ENCODE assay signal across 23 cellular contexts in the genomic region with DNA sequence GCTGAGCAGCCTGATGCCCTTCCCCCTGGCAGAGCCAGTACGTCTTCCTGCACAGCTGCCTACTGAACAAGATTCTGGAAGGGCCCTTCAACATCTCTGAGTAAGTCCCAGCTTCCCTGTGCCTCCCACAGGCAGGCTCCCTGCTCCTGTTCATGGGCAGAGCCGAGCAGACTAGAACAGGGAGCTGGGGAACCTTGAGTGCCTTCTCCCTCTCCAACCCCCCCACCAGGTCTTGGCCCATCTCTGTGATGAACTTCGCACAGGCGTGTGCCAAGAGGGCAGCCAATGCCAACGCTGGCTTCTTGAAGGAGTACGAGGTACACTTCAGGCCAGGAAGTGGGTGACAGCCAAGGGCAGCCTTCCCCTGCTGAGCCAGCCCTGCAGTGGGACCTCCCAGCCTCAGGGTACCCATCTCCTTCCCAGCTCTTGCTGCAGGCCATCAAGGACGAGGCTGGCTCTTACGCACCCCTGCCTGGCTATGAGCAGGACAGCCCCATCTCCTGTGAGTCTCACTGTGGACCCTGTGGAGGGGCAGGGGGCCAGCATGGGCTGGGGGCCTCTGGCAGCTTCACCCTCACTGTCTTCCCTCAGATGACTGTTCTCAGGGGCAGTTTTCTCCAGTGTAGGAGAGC. TPM values are rescaled to one million over a fixed set of nuclear protein-coding genes. Genes with fewer than 3 reads are reported as not detected.
DNase-seq lines count a peak whose midpoint lies in the region; ATAC-seq and TF ChIP-seq lines count a peak whose summit lies in the region.
"Had no signal": no experiment of that assay in that cellular context is flagged by ENCODE, and none has a peak within 500 bp of the region (broad histone marks: within the 10 kb centered on the region; RNA-seq: fewer than 3 reads in every experiment).

No MANE protein-coding gene starts in this region.

- H3K27ac ChIP-seq in lower lobe of right lung (no peak overlapping the region), upper lobe of right lung (no peak overlapping the region)
- H3K27ac ChIP-seq: 22Rv1; BLaER1 treated with 17β-estradiol and CSF1 and Interleukin-3, amounts not matched to agents 10 nM and 100 nM had no signal

- no peak overlapping the region for H3K4me3 Mint-ChIP-seq in activated naive CD8-positive, alpha-beta T cell treated with anti-CD3 and anti-CD28 coated beads, Interleukin-2, amount 10 ng/mL, durations not matched to agents 7 days and 5 days
- H3K4me3 Mint-ChIP-seq in activated naive CD8-positive, alpha-beta T cell treated with anti-CD3 and anti-CD28 coated beads for 36 hours, result no peak overlapping the region
- H3K4me3 Mint-ChIP-seq: GM23338 had no signal

- peaks cover 5% of the 10 kb centered on the region for H3K27me3 Mint-ChIP-seq in activated naive CD8-positive, alpha-beta T cell treated with anti-CD3 and anti-CD28 coated beads, Interleukin-2, amount 10 ng/mL, durations not matched to agents 7 days and 5 days
- H3K27me3 Mint-ChIP-seq in activated naive CD8-positive, alpha-beta T cell treated with anti-CD3 and anti-CD28 coated beads for 36 hours, result peaks cover 4% of the 10 kb centered on the region

- H3K4me1 ChIP-seq in lower lobe of right lung (peaks cover 4% of the 10 kb centered on the region), upper lobe of right lung (no peaks in the 10 kb centered on the region)

- TF ChIP-seq CTCF in lower lobe of right lung (IDR thresholded peaks at IDR 0.05), result no peak
- no peak for TF ChIP-seq CTCF in upper lobe of right lung (IDR thresholded peaks at IDR 0.05)

- DNase-seq in activated naive CD8-positive, alpha-beta T cell treated with anti-CD3 and anti-CD28 coated beads, Interleukin-2, amount 10 ng/mL, durations not matched to agents 7 days and 5 days, result no peak
- no peak for DNase-seq in activated naive CD8-positive, alpha-beta T cell treated with anti-CD3 and anti-CD28 coated beads for 36 hours
- DNase-seq in lower lobe of right lung (peak; percentile 78), putamen (ENCODE audit: low spot score) (peak; percentile 22), upper lobe of right lung (peak; percentile 88), KG1 (lab: John Stamatoyannopoulos, UW) (no peak), NCI-H1048 (lab: John Stamatoyannopoulos, UW) (no peak), NCI-H1417 (lab: John Stamatoyannopoulos, UW) (no peak)
- DNase-seq: ACHN; CD4-positive, alpha-beta memory T cell; MG63; NCI-H1436; NCI-H187 treated with DMSO at 0.1 percent for 48 hours; NCI-H2107; NCI-H446 treated with DMSO at 0.1 percent for 48 hours; NCI-H526 treated with DMSO at 0.1 percent for 48 hours; OCI-M1; Right ventricle myocardium superior had no signal

- no peaks in the 10 kb centered on the region for H3K9me3 Mint-ChIP-seq in activated naive CD8-positive, alpha-beta T cell treated with anti-CD3 and anti-CD28 coated beads, Interleukin-2, amount 10 ng/mL, durations not matched to agents 7 days and 5 days
- no peaks in the 10 kb centered on the region for H3K9me3 Mint-ChIP-seq in activated naive CD8-positive, alpha-beta T cell treated with anti-CD3 and anti-CD28 coated beads for 36 hours
- H3K9me3 Mint-ChIP-seq: CD4-positive, alpha-beta memory T cell; GM23338 had no signal

- peaks cover 4% of the 10 kb centered on the region for H3K27me3 ChIP-seq in lower lobe of right lung (ENCODE audit: low read depth)
- no peaks in the 10 kb centered on the region for H3K27me3 ChIP-seq in upper lobe of right lung
- H3K27me3 ChIP-seq: BLaER1 treated with 17β-estradiol and CSF1 and Interleukin-3, amounts not matched to agents 10 nM and 100 nM; MG63 had no signal

- intact Hi-C loops in lower lobe of right lung (cut with DNase I), result no loop called here
- intact Hi-C loops in upper lobe of right lung (cut with DNase I), result loop anchor here (5.0 kb wide), 1 partner anchor 130 kb away; no protein-coding TSS in a partner anchor

- peaks cover 13% of the 10 kb centered on the region for H3K4me1 Mint-ChIP-seq in activated naive CD8-positive, alpha-beta T cell treated with anti-CD3 and anti-CD28 coated beads, Interleukin-2, amount 10 ng/mL, durations not matched to agents 7 days and 5 days
- H3K4me1 Mint-ChIP-seq in activated naive CD8-positive, alpha-beta T cell treated with anti-CD3 and anti-CD28 coated beads for 36 hours, result peaks cover 10% of the 10 kb centered on the region

- H3K27ac Mint-ChIP-seq in activated naive CD8-positive, alpha-beta T cell treated with anti-CD3 and anti-CD28 coated beads, Interleukin-2, amount 10 ng/mL, durations not matched to agents 7 days and 5 days, result peak overlapping the region; percentile 21
- no peak overlapping the region for H3K27ac Mint-ChIP-seq in activated naive CD8-positive, alpha-beta T cell treated with anti-CD3 and anti-CD28 coated beads for 36 hours
- H3K27ac Mint-ChIP-seq: GM23338 had no signal

- H3K4me3 ChIP-seq in lower lobe of right lung (no peak overlapping the region), upper lobe of right lung (no peak overlapping the region)
- H3K4me3 ChIP-seq: BLaER1 treated with 17β-estradiol and CSF1 and Interleukin-3, amounts not matched to agents 10 nM and 100 nM; GM23338; MG63 had no signal

- no peak for ATAC-seq in activated naive CD8-positive, alpha-beta T cell treated with anti-CD3 and anti-CD28 coated beads, Interleukin-2, amount 10 ng/mL, durations not matched to agents 7 days and 5 days (ENCODE audit: low read depth)
- ATAC-seq in lower lobe of right lung, result peak; percentile 56 to 77
- ATAC-seq in upper lobe of right lung, result peak; percentile 73
- ATAC-seq: GM23338 had no signal

- H3K36me3 Mint-ChIP-seq in activated naive CD8-positive, alpha-beta T cell treated with anti-CD3 and anti-CD28 coated beads, Interleukin-2, amount 10 ng/mL, durations not matched to agents 7 days and 5 days, result no peaks in the 10 kb centered on the region
- H3K36me3 Mint-ChIP-seq in activated naive CD8-positive, alpha-beta T cell treated with anti-CD3 and anti-CD28 coated beads for 36 hours, result no peaks in the 10 kb centered on the region
- H3K36me3 Mint-ChIP-seq: CD4-positive, alpha-beta memory T cell had no signal

- no peaks in the 10 kb centered on the region for H3K9me3 ChIP-seq in lower lobe of right lung
- no peaks in the 10 kb centered on the region for H3K9me3 ChIP-seq in upper lobe of right lung
- H3K9me3 ChIP-seq: BLaER1 treated with 17β-estradiol and CSF1 and Interleukin-3, amounts not matched to agents 10 nM and 100 nM; MG63 had no signal

- POLR2A ChIA-PET in activated naive CD8-positive, alpha-beta T cell treated with anti-CD3 and anti-CD28 coated beads, Interleukin-2, amount 10 ng/mL, durations not matched to agents 7 days and 5 days (lab: Charles Lee), result interaction anchor here (1.1 kb wide), 1 partner anchor 32 kb away, joined by 3 read pairs; no protein-coding TSS in a partner anchor

- H3K36me3 ChIP-seq in lower lobe of right lung (no peaks in the 10 kb centered on the region), upper lobe of right lung (no peaks in the 10 kb centered on the region)
- H3K36me3 ChIP-seq: BLaER1 treated with 17β-estradiol and CSF1 and Interleukin-3, amounts not matched to agents 10 nM and 100 nM; MG63 had no signal

RNA-seq across cellular contexts. Expression of gene LGR6, which starts 6.4 kb away (rescaled TPM):
- total RNA-seq in activated naive CD8-positive, alpha-beta T cell treated with anti-CD3 and anti-CD28 coated beads, Interleukin-2, amount 10 ng/mL, durations not matched to agents 7 days and 5 days, result 1 to 10 TPM; 2.7 to 5.2 TPM
- total RNA-seq in activated naive CD8-positive, alpha-beta T cell treated with anti-CD3 and anti-CD28 coated beads for 36 hours, result under 1 TPM; 0.06 to 0.22 TPM
- total RNA-seq in lower lobe of right lung (1.7 TPM), upper lobe of right lung (1.8 TPM)
- total RNA-seq: LHCN-M2 had no signal

RNA-seq across cellular contexts. Expression of gene PTPN7, which starts 26.8 kb away (rescaled TPM):
- 100 to 1,000 TPM; 172 to 181 TPM for total RNA-seq in activated naive CD8-positive, alpha-beta T cell treated with anti-CD3 and anti-CD28 coated beads, Interleukin-2, amount 10 ng/mL, durations not matched to agents 7 days and 5 days
- 100 to 1,000 TPM; 317 to 329 TPM for total RNA-seq in activated naive CD8-positive, alpha-beta T cell treated with anti-CD3 and anti-CD28 coated beads for 36 hours
- total RNA-seq in lower lobe of right lung, result 8.5 TPM
- 7.3 TPM for total RNA-seq in upper lobe of right lung
- total RNA-seq: GM23338, LHCN-M2, RPMI7951 had no signal

RNA-seq across cellular contexts. Expression of gene ARL8A, which starts 42.6 kb away (rescaled TPM):
- total RNA-seq in activated naive CD8-positive, alpha-beta T cell treated with anti-CD3 and anti-CD28 coated beads, Interleukin-2, amount 10 ng/mL, durations not matched to agents 7 days and 5 days, result 10 to 100 TPM; 45.9 to 56.5 TPM
- total RNA-seq in activated naive CD8-positive, alpha-beta T cell treated with anti-CD3 and anti-CD28 coated beads for 36 hours, result 10 to 100 TPM; 23.4 to 27.8 TPM
- total RNA-seq in lower lobe of right lung (98.0 TPM), upper lobe of right lung (106 TPM)

Comparison
In these comparisons a context has a peak if more than half of its experiments do, and no peak if none do; other contexts are left out.
1. DNase-seq: peak in lower lobe of right lung (single experiment), putamen (single experiment) and upper lobe of right lung (single experiment); none in activated naive CD8-positive, alpha-beta T cell treated with anti-CD3 and anti-CD28 coated beads, Interleukin-2, amount 10 ng/mL, durations not matched to agents 7 days and 5 days (single experiment), activated naive CD8-positive, alpha-beta T cell treated with anti-CD3 and anti-CD28 coated beads for 36 hours (single experiment), KG1 (single experiment), NCI-H1048 (single experiment) and NCI-H1417 (0 of 3).
2. RNA of gene PTPN7, which starts 26.8 kb away (total RNA-seq): 317 to 329 TPM in activated naive CD8-positive, alpha-beta T cell treated with anti-CD3 and anti-CD28 coated beads for 36 hours and 172 to 181 TPM in activated naive CD8-positive, alpha-beta T cell treated with anti-CD3 and anti-CD28 coated beads, Interleukin-2, amount 10 ng/mL, durations not matched to agents 7 days and 5 days; 8.5 TPM in lower lobe of right lung (single experiment) and 7.3 TPM in upper lobe of right lung (single experiment); every median in the first group is over 10 times any median in the second.